Comparison of ENCODE assay signal across 1 cellular context in the genomic region with DNA sequence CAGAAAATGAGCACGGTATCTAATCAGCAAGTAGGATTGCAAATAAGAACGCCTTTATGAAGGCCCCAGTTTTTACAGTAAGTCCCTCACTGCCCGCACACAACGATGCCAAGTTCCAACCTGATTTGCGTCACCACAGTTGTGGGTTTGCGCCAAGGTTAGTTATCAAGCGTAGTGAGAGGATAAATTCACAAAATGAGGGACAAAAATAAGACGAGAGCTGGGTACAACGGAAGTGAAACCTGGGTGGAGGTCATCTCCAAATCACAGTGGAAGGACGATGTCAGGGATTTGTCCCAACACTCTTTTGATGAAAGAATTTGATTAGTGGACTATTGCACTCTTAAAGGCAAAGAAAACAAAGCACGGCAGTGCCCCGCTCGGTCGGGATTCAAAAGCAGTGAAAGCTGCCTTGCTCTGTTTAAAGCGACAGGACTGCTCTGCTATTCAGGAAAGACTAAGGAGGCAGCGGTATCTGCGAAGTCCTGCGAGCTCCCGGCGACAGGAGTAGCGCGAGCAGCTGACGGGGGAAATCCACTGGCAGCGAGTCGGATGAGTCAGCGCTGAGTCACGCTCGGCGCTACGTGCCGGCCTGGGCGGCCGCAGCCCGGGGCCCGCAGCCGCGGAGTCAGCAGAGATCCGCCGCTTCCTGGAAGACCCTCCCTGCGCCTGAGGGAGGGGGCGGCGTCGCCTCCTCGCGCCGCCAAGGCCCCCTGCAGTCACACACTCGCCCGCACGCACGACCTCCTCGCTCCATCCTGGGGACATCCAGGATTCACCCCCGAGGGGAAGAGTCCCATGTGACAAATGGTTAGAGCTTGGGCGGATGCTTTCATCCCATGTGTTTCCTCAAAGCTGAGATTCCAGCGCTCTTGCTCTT.
TF ChIP-seq lines count a peak whose summit lies in the region.

No MANE protein-coding gene starts in this region.

TF ChIP-seq in HepG2, 621 proteins besides CTCF, POLR2A, EP300 and RAD21 (continued from another document and continues in another):
- TF ChIP-seq, protein P1, sequence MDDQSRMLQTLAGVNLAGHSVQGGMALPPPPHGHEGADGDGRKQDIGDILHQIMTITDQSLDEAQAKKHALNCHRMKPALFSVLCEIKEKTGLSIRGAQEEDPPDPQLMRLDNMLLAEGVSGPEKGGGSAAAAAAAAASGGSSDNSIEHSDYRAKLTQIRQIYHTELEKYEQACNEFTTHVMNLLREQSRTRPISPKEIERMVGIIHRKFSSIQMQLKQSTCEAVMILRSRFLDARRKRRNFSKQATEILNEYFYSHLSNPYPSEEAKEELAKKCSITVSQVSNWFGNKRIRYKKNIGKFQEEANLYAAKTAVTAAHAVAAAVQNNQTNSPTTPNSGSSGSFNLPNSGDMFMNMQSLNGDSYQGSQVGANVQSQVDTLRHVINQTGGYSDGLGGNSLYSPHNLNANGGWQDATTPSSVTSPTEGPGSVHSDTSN (CRISPR knock-in tag; IDR thresholded peaks at IDR 0.05; ENCODE audit: borderline replicate concordance): no peak
- TF ChIP-seq KLF11 (CRISPR knock-in tag; IDR thresholded peaks at IDR 0.05) (peak; percentile 67; the same call in 1 of the 2 replicates), TRIM24 (CRISPR knock-in tag; IDR thresholded peaks at IDR 0.05) (peak; percentile 58; the same call in 1 of the 2 replicates), TCF7 (IDR thresholded peaks at IDR 0.05; ENCODE audit: low read depth) (peak; percentile 69), ZBTB8A (CRISPR knock-in tag; IDR thresholded peaks at IDR 0.05; ENCODE audit: borderline replicate concordance, low read depth) (no peak), KMT2A (CRISPR knock-in tag; IDR thresholded peaks at IDR 0.05) (peak; percentile 85), ZSCAN30 (CRISPR knock-in tag; IDR thresholded peaks at IDR 0.05) (no peak), ZFX (CRISPR knock-in tag; IDR thresholded peaks at IDR 0.05; ENCODE audit: low read depth) (peak; percentile 70), KLF12 (CRISPR knock-in tag; IDR thresholded peaks at IDR 0.05; ENCODE audit: borderline replicate concordance) (peak; percentile 69; the same call in 1 of the 2 replicates), ZNF780A (CRISPR knock-in tag; IDR thresholded peaks at IDR 0.05) (no peak), SKI (IDR thresholded peaks at IDR 0.05; ENCODE audit: partially characterized antibody) (peak; percentile 34), ZNF652 (CRISPR knock-in tag; IDR thresholded peaks at IDR 0.05; ENCODE audit: borderline replicate concordance, low read depth) (no peak), GABPA (IDR thresholded peaks at IDR 0.05; ENCODE audit: low read depth, low read length) (no peak), GABPA (CRISPR knock-in tag; IDR thresholded peaks at IDR 0.05; ENCODE audit: low read depth) (peak; percentile 33; the same call in 1 of the 2 replicates), HCFC1 (IDR thresholded peaks at IDR 0.05; ENCODE audit: low read depth, low read length) (no peak), MBNL3 (CRISPR knock-in tag; conservative IDR thresholded peaks at IDR 0.05) (no peak), ZNF326 (CRISPR knock-in tag; IDR thresholded peaks at IDR 0.05; ENCODE audit: borderline replicate concordance) (no peak), FOXA3 (CRISPR knock-in tag; IDR thresholded peaks at IDR 0.05) (peak; percentile 42; the same call in 1 of the 2 replicates), NR1H2 (CRISPR knock-in tag; IDR thresholded peaks at IDR 0.05; ENCODE audit: borderline replicate concordance, low read depth) (no peak), ZNF446 (CRISPR knock-in tag; IDR thresholded peaks at IDR 0.05) (peak; percentile 27; the same call in 1 of the 2 replicates), NPAS2 (CRISPR knock-in tag; IDR thresholded peaks at IDR 0.05; ENCODE audit: borderline replicate concordance) (no peak), NCOA1 (CRISPR knock-in tag; IDR thresholded peaks at IDR 0.05) (no peak), ZNF605 (CRISPR knock-in tag; IDR thresholded peaks at IDR 0.05) (peak; percentile 97), IRX3 (CRISPR knock-in tag; IDR thresholded peaks at IDR 0.05; ENCODE audit: borderline replicate concordance, low read depth) (no peak), NFE2 (CRISPR knock-in tag; IDR thresholded peaks at IDR 0.05) (no peak)
- TF ChIP-seq, protein P2, sequence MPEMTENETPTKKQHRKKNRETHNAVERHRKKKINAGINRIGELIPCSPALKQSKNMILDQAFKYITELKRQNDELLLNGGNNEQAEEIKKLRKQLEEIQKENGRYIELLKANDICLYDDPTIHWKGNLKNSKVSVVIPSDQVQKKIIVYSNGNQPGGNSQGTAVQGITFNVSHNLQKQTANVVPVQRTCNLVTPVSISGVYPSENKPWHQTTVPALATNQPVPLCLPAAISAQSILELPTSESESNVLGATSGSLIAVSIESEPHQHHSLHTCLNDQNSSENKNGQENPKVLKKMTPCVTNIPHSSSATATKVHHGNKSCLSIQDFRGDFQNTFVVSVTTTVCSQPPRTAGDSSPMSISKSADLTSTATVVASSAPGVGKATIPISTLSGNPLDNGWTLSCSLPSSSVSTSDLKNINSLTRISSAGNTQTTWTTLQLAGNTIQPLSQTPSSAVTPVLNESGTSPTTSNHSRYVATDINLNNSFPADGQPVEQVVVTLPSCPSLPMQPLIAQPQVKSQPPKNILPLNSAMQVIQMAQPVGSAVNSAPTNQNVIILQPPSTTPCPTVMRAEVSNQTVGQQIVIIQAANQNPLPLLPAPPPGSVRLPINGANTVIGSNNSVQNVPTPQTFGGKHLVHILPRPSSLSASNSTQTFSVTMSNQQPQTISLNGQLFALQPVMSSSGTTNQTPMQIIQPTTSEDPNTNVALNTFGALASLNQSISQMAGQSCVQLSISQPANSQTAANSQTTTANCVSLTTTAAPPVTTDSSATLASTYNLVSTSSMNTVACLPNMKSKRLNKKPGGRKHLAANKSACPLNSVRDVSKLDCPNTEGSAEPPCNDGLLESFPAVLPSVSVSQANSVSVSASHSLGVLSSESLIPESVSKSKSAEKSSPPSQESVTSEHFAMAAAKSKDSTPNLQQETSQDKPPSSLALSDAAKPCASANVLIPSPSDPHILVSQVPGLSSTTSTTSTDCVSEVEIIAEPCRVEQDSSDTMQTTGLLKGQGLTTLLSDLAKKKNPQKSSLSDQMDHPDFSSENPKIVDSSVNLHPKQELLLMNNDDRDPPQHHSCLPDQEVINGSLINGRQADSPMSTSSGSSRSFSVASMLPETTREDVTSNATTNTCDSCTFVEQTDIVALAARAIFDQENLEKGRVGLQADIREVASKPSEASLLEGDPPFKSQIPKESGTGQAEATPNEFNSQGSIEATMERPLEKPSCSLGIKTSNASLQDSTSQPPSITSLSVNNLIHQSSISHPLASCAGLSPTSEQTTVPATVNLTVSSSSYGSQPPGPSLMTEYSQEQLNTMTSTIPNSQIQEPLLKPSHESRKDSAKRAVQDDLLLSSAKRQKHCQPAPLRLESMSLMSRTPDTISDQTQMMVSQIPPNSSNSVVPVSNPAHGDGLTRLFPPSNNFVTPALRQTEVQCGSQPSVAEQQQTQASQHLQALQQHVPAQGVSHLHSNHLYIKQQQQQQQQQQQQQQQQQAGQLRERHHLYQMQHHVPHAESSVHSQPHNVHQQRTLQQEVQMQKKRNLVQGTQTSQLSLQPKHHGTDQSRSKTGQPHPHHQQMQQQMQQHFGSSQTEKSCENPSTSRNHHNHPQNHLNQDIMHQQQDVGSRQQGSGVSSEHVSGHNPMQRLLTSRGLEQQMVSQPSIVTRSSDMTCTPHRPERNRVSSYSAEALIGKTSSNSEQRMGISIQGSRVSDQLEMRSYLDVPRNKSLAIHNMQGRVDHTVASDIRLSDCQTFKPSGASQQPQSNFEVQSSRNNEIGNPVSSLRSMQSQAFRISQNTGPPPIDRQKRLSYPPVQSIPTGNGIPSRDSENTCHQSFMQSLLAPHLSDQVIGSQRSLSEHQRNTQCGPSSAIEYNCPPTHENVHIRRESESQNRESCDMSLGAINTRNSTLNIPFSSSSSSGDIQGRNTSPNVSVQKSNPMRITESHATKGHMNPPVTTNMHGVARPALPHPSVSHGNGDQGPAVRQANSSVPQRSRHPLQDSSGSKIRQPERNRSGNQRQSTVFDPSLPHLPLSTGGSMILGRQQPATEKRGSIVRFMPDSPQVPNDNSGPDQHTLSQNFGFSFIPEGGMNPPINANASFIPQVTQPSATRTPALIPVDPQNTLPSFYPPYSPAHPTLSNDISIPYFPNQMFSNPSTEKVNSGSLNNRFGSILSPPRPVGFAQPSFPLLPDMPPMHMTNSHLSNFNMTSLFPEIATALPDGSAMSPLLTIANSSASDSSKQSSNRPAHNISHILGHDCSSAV (CRISPR knock-in tag; IDR thresholded peaks at IDR 0.05; ENCODE audit: borderline replicate concordance): no peak
- TF ChIP-seq, protein P3, sequence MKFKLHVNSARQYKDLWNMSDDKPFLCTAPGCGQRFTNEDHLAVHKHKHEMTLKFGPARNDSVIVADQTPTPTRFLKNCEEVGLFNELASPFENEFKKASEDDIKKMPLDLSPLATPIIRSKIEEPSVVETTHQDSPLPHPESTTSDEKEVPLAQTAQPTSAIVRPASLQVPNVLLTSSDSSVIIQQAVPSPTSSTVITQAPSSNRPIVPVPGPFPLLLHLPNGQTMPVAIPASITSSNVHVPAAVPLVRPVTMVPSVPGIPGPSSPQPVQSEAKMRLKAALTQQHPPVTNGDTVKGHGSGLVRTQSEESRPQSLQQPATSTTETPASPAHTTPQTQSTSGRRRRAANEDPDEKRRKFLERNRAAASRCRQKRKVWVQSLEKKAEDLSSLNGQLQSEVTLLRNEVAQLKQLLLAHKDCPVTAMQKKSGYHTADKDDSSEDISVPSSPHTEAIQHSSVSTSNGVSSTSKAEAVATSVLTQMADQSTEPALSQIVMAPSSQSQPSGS (CRISPR knock-in tag; IDR thresholded peaks at IDR 0.05): peak; percentile 39; the same call in 1 of the 2 replicates
- TF ChIP-seq, protein P4, sequence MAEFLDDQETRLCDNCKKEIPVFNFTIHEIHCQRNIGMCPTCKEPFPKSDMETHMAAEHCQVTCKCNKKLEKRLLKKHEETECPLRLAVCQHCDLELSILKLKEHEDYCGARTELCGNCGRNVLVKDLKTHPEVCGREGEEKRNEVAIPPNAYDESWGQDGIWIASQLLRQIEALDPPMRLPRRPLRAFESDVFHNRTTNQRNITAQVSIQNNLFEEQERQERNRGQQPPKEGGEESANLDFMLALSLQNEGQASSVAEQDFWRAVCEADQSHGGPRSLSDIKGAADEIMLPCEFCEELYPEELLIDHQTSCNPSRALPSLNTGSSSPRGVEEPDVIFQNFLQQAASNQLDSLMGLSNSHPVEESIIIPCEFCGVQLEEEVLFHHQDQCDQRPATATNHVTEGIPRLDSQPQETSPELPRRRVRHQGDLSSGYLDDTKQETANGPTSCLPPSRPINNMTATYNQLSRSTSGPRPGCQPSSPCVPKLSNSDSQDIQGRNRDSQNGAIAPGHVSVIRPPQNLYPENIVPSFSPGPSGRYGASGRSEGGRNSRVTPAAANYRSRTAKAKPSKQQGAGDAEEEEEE (CRISPR knock-in tag; IDR thresholded peaks at IDR 0.05; ENCODE audit: borderline replicate concordance): no peak
- TF ChIP-seq, protein P5, sequence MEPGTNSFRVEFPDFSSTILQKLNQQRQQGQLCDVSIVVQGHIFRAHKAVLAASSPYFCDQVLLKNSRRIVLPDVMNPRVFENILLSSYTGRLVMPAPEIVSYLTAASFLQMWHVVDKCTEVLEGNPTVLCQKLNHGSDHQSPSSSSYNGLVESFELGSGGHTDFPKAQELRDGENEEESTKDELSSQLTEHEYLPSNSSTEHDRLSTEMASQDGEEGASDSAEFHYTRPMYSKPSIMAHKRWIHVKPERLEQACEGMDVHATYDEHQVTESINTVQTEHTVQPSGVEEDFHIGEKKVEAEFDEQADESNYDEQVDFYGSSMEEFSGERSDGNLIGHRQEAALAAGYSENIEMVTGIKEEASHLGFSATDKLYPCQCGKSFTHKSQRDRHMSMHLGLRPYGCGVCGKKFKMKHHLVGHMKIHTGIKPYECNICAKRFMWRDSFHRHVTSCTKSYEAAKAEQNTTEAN (CRISPR knock-in tag; conservative IDR thresholded peaks at IDR 0.05): 0 out of 2 replicates have a peak, but pooled peaks have one; percentile 36
- TF ChIP-seq, protein P6, sequence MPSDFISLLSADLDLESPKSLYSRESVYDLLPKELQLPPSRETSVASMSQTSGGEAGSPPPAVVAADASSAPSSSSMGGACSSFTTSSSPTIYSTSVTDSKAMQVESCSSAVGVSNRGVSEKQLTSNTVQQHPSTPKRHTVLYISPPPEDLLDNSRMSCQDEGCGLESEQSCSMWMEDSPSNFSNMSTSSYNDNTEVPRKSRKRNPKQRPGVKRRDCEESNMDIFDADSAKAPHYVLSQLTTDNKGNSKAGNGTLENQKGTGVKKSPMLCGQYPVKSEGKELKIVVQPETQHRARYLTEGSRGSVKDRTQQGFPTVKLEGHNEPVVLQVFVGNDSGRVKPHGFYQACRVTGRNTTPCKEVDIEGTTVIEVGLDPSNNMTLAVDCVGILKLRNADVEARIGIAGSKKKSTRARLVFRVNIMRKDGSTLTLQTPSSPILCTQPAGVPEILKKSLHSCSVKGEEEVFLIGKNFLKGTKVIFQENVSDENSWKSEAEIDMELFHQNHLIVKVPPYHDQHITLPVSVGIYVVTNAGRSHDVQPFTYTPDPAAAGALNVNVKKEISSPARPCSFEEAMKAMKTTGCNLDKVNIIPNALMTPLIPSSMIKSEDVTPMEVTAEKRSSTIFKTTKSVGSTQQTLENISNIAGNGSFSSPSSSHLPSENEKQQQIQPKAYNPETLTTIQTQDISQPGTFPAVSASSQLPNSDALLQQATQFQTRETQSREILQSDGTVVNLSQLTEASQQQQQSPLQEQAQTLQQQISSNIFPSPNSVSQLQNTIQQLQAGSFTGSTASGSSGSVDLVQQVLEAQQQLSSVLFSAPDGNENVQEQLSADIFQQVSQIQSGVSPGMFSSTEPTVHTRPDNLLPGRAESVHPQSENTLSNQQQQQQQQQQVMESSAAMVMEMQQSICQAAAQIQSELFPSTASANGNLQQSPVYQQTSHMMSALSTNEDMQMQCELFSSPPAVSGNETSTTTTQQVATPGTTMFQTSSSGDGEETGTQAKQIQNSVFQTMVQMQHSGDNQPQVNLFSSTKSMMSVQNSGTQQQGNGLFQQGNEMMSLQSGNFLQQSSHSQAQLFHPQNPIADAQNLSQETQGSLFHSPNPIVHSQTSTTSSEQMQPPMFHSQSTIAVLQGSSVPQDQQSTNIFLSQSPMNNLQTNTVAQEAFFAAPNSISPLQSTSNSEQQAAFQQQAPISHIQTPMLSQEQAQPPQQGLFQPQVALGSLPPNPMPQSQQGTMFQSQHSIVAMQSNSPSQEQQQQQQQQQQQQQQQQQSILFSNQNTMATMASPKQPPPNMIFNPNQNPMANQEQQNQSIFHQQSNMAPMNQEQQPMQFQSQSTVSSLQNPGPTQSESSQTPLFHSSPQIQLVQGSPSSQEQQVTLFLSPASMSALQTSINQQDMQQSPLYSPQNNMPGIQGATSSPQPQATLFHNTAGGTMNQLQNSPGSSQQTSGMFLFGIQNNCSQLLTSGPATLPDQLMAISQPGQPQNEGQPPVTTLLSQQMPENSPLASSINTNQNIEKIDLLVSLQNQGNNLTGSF (CRISPR knock-in tag; IDR thresholded peaks at IDR 0.05): 0 out of 2 replicates have a peak, but pooled peaks have one; percentile 11
- TF ChIP-seq, protein P7, sequence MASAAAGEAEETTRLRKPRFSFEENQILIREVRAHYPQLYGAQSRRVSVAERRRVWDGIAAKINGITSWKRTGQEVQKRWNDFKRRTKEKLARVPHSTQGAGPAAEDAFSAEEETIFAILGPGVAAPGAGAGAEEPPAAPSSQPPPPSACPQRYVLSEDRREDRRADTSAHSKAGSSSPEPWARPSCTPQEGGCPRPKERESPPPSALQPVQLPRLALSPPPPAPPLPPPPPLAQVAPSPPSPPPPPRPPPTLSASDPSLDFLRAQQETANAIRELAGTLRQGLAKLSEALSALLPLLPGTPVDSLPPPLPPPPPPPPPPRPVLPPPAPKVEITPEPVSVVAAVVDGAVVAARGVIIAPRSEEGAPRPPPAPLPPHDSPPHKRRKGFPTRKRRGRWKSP (CRISPR knock-in tag; IDR thresholded peaks at IDR 0.05): peak; percentile 98
